ENCODE assay signal across 9 cellular contexts in the genomic region with DNA sequence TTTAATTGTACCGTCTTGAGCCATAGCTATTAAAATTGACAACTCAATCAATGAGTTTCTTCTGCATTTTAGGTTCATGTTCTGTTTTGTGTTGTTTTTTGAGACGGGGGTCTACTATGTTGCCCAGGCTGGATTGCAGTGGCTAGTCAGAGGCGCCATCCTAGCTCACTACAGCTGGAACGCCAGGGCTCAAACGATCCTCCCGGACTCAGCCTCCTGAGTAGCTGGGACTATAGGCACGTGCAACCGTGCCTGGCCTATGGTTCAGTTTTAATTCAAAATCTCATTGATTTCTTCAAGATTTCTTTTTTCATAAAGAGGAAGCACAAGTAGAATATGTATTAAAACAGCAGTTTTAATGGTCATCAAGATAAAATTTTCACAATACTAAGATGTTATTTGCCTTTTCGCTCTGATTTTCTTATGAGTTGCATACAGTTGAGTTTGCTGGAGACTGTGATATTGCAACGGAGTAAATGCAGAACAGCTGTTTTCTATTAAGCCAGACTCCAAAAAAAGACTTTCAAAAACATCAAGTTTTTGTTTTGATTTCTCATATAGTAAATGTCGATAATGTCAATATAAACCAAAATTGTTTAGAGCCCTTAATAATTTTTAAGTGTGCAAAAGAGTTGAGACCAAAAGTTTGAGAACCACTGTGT. TPM values are rescaled to one million over a fixed set of nuclear protein-coding genes. Genes with fewer than 3 reads are reported as not detected.
DNase-seq lines count a peak whose midpoint lies in the region; ATAC-seq and FAIRE-seq lines count a peak whose summit lies in the region.
"Had no signal": no experiment of that assay in that cellular context is flagged by ENCODE, and none has a peak within 500 bp of the region (broad histone marks: within the 10 kb centered on the region; RNA-seq: fewer than 3 reads in every experiment).

No MANE protein-coding gene starts in this region.

- no peaks in the 10 kb centered on the region for H3K27me3 ChIP-seq in small intestine (ENCODE audit: control insufficient read depth in 2 of 2, insufficient read depth in 2 of 2, low read length in 2 of 2)

- no peaks in the 10 kb centered on the region for H3K9me3 ChIP-seq in small intestine (ENCODE audit: control insufficient read depth, low read depth)

- WGBS in small intestine, 3 donors, result 21 to 24% (median 23%) methylated on average over 11 of the region's 11 CpGs

- peak overlapping the region in 1 of 2 donors; percentile 95 for H3K27ac ChIP-seq in small intestine (ENCODE audit: low read depth in 1 of 2, low read length in 1 of 2)

- no peaks in the 10 kb centered on the region for H3K36me3 ChIP-seq in small intestine (ENCODE audit: control insufficient read depth in 2 of 2, insufficient read depth in 2 of 2, low read length in 2 of 2)

- H3K4me3 ChIP-seq in small intestine (ENCODE audit: low read depth in 1 of 2, low read length in 2 of 2), result peak overlapping the region in 1 of 2 donors; percentile 87

- FAIRE-seq in small intestine (lab: Jason Lieb, UNC), result no peak

- DNase-seq in NCI-H146 (lab: John Stamatoyannopoulos, UW), result peak; percentile 31
- DNase-seq in NCI-H146 treated with DMSO at 0.1 percent for 48 hours (lab: John Stamatoyannopoulos, UW; ENCODE audit: unreplicated experiment), result no peak
- DNase-seq in RKO (ENCODE audit: low spot score), result peak; percentile 15
- peak; percentile 78 for DNase-seq in fibroblast of peridontal ligament (ENCODE audit: extremely low read depth)
- DNase-seq in small intestine, result peak; percentile 17
- DNase-seq in OCI-M2 (lab: John Stamatoyannopoulos, UW; ENCODE audit: unreplicated experiment), result no peak
- no peak for DNase-seq in germinal center (ENCODE audit: low spot score)
- DNase-seq: T-helper 9 cell had no signal

- no peak for ATAC-seq in GM21737 (IDR thresholded peaks at IDR 0.05; ENCODE audit: unreplicated experiment)

- H3K4me1 ChIP-seq in small intestine (ENCODE audit: control insufficient read depth in 2 of 2, insufficient read depth in 1 of 2, low read depth in 1 of 2, low read length in 1 of 2), result peaks cover 10 to 13% of the 10 kb centered on the region in 2 donors

RNA-seq across cellular contexts. Expression of gene STX18, which starts 1.1 kb away (rescaled TPM):
- 10 to 100 TPM; 24.2 to 55.0 (median 38.1) TPM for polyA plus RNA-seq in small intestine

Comparison
In these comparisons a context has a peak if more than half of its experiments do, and no peak if none do; other contexts are left out.
1. DNase-seq: peak in NCI-H146 (single experiment), RKO (single experiment), fibroblast of peridontal ligament (single experiment) and small intestine (single experiment); none in NCI-H146 treated with DMSO at 0.1 percent for 48 hours (single experiment), OCI-M2 (single experiment) and germinal center (single experiment).